In the genomic region with DNA sequence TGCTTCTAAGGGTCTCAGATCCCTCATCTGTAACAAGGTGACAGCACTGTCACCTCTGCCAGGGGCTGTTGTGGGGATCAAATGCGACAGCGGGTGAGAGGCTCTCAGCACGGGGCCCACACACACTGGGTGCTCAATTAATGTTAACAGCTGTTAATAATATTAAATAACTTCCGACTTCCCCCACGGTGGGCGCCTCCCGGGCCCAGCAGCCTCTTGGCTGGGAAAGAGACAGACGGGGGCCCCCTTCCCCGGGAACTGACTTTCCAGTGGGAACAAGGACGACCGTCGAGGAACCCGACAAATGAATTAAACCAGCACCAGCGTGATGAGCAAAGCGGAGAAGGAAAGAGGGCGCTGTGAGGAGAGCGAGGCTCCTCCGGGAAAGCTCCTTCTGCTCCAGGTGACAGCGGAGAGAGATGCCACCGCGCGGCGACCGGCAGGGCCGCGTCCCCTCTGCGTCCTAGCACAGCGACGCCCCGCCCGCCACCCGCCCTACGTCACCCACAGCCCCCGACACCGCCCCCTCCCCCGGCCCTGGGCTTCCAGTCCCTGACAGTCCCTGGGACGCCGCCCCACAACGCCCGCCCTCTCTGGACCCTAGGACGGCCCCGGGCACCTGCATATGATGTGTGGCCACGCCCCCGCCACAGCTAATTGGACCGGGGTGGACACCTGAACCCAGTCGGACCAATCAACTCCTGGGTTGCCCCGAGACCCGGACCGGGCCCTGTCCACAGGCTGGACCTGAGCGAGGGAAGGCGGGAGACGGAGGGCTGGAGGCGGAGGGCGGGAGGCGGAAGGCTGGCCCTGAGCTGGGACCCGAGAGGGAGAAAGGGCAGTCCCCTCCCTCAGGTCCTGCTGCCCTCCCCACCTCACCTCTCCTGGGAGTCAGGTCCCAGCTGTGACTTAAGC, we compare ENCODE assay signal across 8 cellular contexts. TPM values are rescaled to one million over a fixed set of nuclear protein-coding genes. Genes with fewer than 3 reads are reported as not detected.
DNase-seq lines count a peak whose midpoint lies in the region; ATAC-seq and TF ChIP-seq lines count a peak whose summit lies in the region.

No MANE protein-coding gene starts in this region.

- TF ChIP-seq CTCF in ascending aorta (IDR thresholded peaks at IDR 0.05): no peak
- TF ChIP-seq CTCF in right lobe of liver (IDR thresholded peaks at IDR 0.05): peak in 1 of 4 donors; percentile 45

- no peaks in the 10 kb centered on the region for H3K9me2 ChIP-seq in GM23248 (ENCODE audit: insufficient read depth)

- TF ChIP-seq POLR2A in right lobe of liver (IDR thresholded peaks at IDR 0.05): no peak

- H3K36me3 ChIP-seq in ascending aorta (no peaks in the 10 kb centered on the region), right lobe of liver (no peaks in the 10 kb centered on the region), GM23248 (ENCODE audit: low read depth) (no peaks in the 10 kb centered on the region)

- H3F3A ChIP-seq in GM23248 (ENCODE audit: insufficient read depth): 0 out of 2 replicates have a peak, but pooled peaks cover 3% of the 10 kb centered on the region

- H4K20me1 ChIP-seq in GM23248 (ENCODE audit: insufficient read depth): no peaks in the 10 kb centered on the region

- 12% methylated on average over 17 of the region's 56 CpGs for WGBS in right lobe of liver (ENCODE audit: insufficient coverage, low coverage, low lambda C conversion rate, missing lambda C conversion rate)
- WGBS in GM23248 (ENCODE audit: low coverage in 1 of 2, low lambda C conversion rate in 2 of 2, missing lambda C conversion rate in 2 of 2), 2 experiments: 53 to 58% methylated on average over 19 to 56 of the region's 56 CpGs

- H3K4me2 ChIP-seq in GM23248 (ENCODE audit: unreplicated experiment): no peak overlapping the region

- ATAC-seq in right lobe of liver: peak; percentile 59 to 97 (median 76)

- H3K27me3 ChIP-seq in ascending aorta (peaks cover 10% of the 10 kb centered on the region), right lobe of liver (no peaks in the 10 kb centered on the region), GM23248 (replicated peaks; ENCODE audit: insufficient read depth) (peaks cover 15% of the 10 kb centered on the region)

- in situ Hi-C loops in GM23248 (cut with MboI): no loop called here

- H3K4me1 ChIP-seq in ascending aorta (no peaks in the 10 kb centered on the region), right lobe of liver (no peaks in the 10 kb centered on the region), GM23248 (ENCODE audit: insufficient read depth) (peaks cover 3% of the 10 kb centered on the region; the same call in 1 of the 2 replicates)

- no peaks in the 10 kb centered on the region for H3K79me2 ChIP-seq in GM23248 (ENCODE audit: insufficient read depth)

- intact Hi-C loops in ascending aorta (cut with DNase I): no loop called here
- intact Hi-C loops in right lobe of liver (cut with DNase I): no loop called here

- no peak overlapping the region for H2AFZ ChIP-seq in GM23248

- no peak overlapping the region for H3K9ac ChIP-seq in GM23248

- peak overlapping the region; percentile 20 to 23 for H3K4me3 ChIP-seq in ascending aorta
- peak overlapping the region in 1 of 3 donors; percentile 41 for H3K4me3 ChIP-seq in right lobe of liver
- H3K4me3 ChIP-seq in GM23248: no peak overlapping the region

- H3K9me3 ChIP-seq in ascending aorta (no peaks in the 10 kb centered on the region), right lobe of liver (no peaks in the 10 kb centered on the region), GM23248 (ENCODE audit: low read depth) (no peaks in the 10 kb centered on the region)

- DNase-seq in stimulated activated CD4-positive, alpha-beta T cell treated with anti-CD3 and anti-CD28 coated beads, Interleukin-12 subunit alpha, Interleukin-12 subunit beta, amount 100 ng/mL, for 4 hours: peak; percentile 16
- DNase-seq in stimulated activated CD4-positive, alpha-beta T cell treated with anti-CD3 and anti-CD28 coated beads, Interleukin-2, amount 100 ng/mL, for 48 hours: no peak
- DNase-seq in ascending aorta (ENCODE audit: low spot score in 2 of 2) (no peak), right lobe of liver (peak in 2 of 3 donors; percentile 49 to 99), DMS 273 (lab: John Stamatoyannopoulos, UW; ENCODE audit: unreplicated experiment) (no peak), HK-2 (ENCODE audit: unreplicated experiment) (no peak), GM23248 (no peak), germinal center (ENCODE audit: low spot score) (no peak)

- H3K27ac ChIP-seq in ascending aorta: no peak overlapping the region
- peak overlapping the region in 1 of 3 donors; percentile 43 for H3K27ac ChIP-seq in right lobe of liver
- H3K27ac ChIP-seq in GM23248: no peak overlapping the region

RNA-seq across cellular contexts. Expression of a gene that starts 38.2 kb away (rescaled TPM):
- 0.85 TPM for total RNA-seq in ascending aorta
- not detected for total RNA-seq in right lobe of liver
- 0.32 TPM in 1 of 2 replicates, not detected in the other for total RNA-seq in GM23248 (2014; rRNA removed; shearing (Covaris generic))
- 0.11 TPM in 1 of 2 replicates, not detected in the other for polyA plus RNA-seq in GM23248 (2016; fragmentation: Nextera tagmentation; extraction: Ambion mirVana)

Comparison
In these comparisons a context has a peak if more than half of its experiments do, and no peak if none do; other contexts are left out.
1. DNase-seq: peak in stimulated activated CD4-positive, alpha-beta T cell treated with anti-CD3 and anti-CD28 coated beads, Interleukin-12 subunit alpha, Interleukin-12 subunit beta, amount 100 ng/mL, for 4 hours (single experiment) and right lobe of liver (2 of 3); none in stimulated activated CD4-positive, alpha-beta T cell treated with anti-CD3 and anti-CD28 coated beads, Interleukin-2, amount 100 ng/mL, for 48 hours (0 of 2), ascending aorta (0 of 2), DMS 273 (single experiment), HK-2 (single experiment), GM23248 (single experiment) and germinal center (single experiment).